13 cellular contexts compared by ENCODE assay signal in genomic region chr1:20081331-20081810, GRCh38. TPM values are rescaled to one million over a fixed set of nuclear protein-coding genes. Genes with fewer than 3 reads are reported as not detected.
"Had no signal": no experiment of that assay in that cellular context is flagged by ENCODE, and none has a peak within 500 bp of the region (broad histone marks: within the 10 kb centered on the region; RNA-seq: fewer than 3 reads in every experiment).

No MANE protein-coding gene starts in this region.

- H3K4me3 ChIP-seq: adrenal gland, left lung, tibial artery, uterus had no signal

- ATAC-seq: sciatic nerve had no signal

- H3K9me3 ChIP-seq: adrenal gland, left lung, spleen, tibial artery, uterus had no signal

- DNase-seq: activated CD4-positive, alpha-beta T cell treated with anti-CD3 and anti-CD28 coated beads, Interleukin-2, amount 50 U/mL, for 1 hour; left lung; mesendoderm; SW 1271; tibial artery; uterus had no signal

- H3K27ac ChIP-seq: adrenal gland, left lung, tibial artery, uterus had no signal

- H3K36me3 ChIP-seq: adrenal gland, left lung, spleen, uterus had no signal

- H3K4me1 ChIP-seq: adrenal gland, tibial artery, uterus had no signal

- H3K27me3 ChIP-seq: adrenal gland, tibial artery, uterus had no signal

RNA-seq across cellular contexts. Expression of gene PLA2G5, which starts 11.4 kb away (rescaled TPM):
- total RNA-seq: osteocyte had no signal
- polyA plus RNA-seq: neural cell had no signal

RNA-seq across cellular contexts. Expression of gene PLA2G2D, which starts 38.0 kb away (rescaled TPM):
- total RNA-seq: adrenal gland, left lung, osteocyte, pulmonary artery endothelial cell, sciatic nerve, uterus had no signal
- polyA plus RNA-seq: adrenal gland, keratinocyte, neural cell had no signal

RNA-seq across cellular contexts. Expression of gene PLA2G2F, which starts 57.8 kb away (rescaled TPM):
- total RNA-seq: adrenal gland, left lung, osteocyte, pulmonary artery endothelial cell, sciatic nerve, spleen had no signal
- polyA plus RNA-seq: neural cell, spleen had no signal
